ENCODE assay signal across 16 cellular contexts in genomic region chr2:205889073-205889472, GRCh38.
A peak's percentile ranks its signal among the peaks of the same experiment; 100 is the strongest.
DNase-seq lines count a peak whose midpoint lies in the region; ATAC-seq and TF ChIP-seq lines count a peak whose summit lies in the region.
"Had no signal": no experiment of that assay in that cellular context is flagged by ENCODE, and none has a peak within 500 bp of the region (broad histone marks: within the 10 kb centered on the region; RNA-seq: fewer than 3 reads in every experiment).

No MANE protein-coding gene starts in this region.

- H3K27ac ChIP-seq in PC-3 (ENCODE audit: low read length): no peak overlapping the region
- H3K27ac ChIP-seq in uterus: no peak overlapping the region

- peak; percentile 66 for ATAC-seq in PC-3
- ATAC-seq in HG03108 (IDR thresholded peaks at IDR 0.05; ENCODE audit: unreplicated experiment): no peak
- ATAC-seq: activated T-cell treated with anti-CD3 and anti-CD28 coated beads, Interleukin-2, amount 50 U/mL, for 72 hours; GM23338; K562 had no signal

- no peaks in the 10 kb centered on the region for H4K20me1 ChIP-seq in PC-3 (ENCODE audit: low read length)

- no peaks in the 10 kb centered on the region for H3K79me2 ChIP-seq in PC-3 (ENCODE audit: low read length)

- no peaks in the 10 kb centered on the region for H3K9me2 ChIP-seq in PC-3 (replicated peaks; ENCODE audit: low read length)

- peak; percentile 21 for DNase-seq in NCI-H2227 (lab: John Stamatoyannopoulos, UW; ENCODE audit: unreplicated experiment)
- DNase-seq in NCI-H2227 treated with DMSO at 0.1 percent for 48 hours (lab: John Stamatoyannopoulos, UW): no peak
- DNase-seq in PC-3: peak; percentile 83
- peak; percentile 99 for DNase-seq in epithelial cell of esophagus (ENCODE audit: low read depth)
- peak; percentile 26 for DNase-seq in pulmonary artery endothelial cell (ENCODE audit: low read depth, low spot score)
- no peak for DNase-seq in NCI-H1105 treated with DMSO at 0.1 percent for 48 hours (lab: John Stamatoyannopoulos, UW)
- DNase-seq in uterus: no peak
- DNase-seq: activated CD4-positive, alpha-beta memory T cell treated with anti-CD3 and anti-CD28 coated beads for 36 hours; activated T-cell treated with anti-CD3 and anti-CD28 coated beads, Interleukin-2, amount 50 U/mL, for 72 hours; COR-L47; NCI-H1436; NCI-H82; stimulated activated naive CD4-positive, alpha-beta T cell had no signal

- TF ChIP-seq CTCF in PC-3 (conservative IDR thresholded peaks at IDR 0.05; ENCODE audit: low read depth, low read length): no peak
- TF ChIP-seq CTCF in epithelial cell of esophagus (IDR thresholded peaks at IDR 0.05; ENCODE audit: insufficient read depth, low read depth, low read length, missing control alignments): no peak
- no peak for TF ChIP-seq CTCF in uterus (IDR thresholded peaks at IDR 0.05)

- H3K4me2 ChIP-seq in PC-3 (ENCODE audit: low read length): no peak overlapping the region
- H3K4me2 ChIP-seq: GM23338 had no signal

- intact Hi-C loops in PC-3 (cut with micrococcal nuclease) (loop anchor here (5.0 kb wide), 1 partner anchor 122 kb away; no protein-coding TSS in a partner anchor), uterus (cut with DNase I; ENCODE audit: low total_unique reads) (loop anchor here (10.0 kb wide), 1 partner anchor 124 kb away; no protein-coding TSS in a partner anchor)

- H3K4me1 ChIP-seq in PC-3 (ENCODE audit: insufficient read depth, low read length) (peaks cover 4% of the 10 kb centered on the region), uterus (no peaks in the 10 kb centered on the region)

- H3K9me3 ChIP-seq in PC-3 (ENCODE audit: low read length): no peaks in the 10 kb centered on the region
- H3K9me3 ChIP-seq in uterus: no peaks in the 10 kb centered on the region

- POLR2A ChIA-PET in PC-3 (lab: Charles Lee; ENCODE audit: unreplicated experiment): no interaction called here

- no peak overlapping the region for H3K4me3 ChIP-seq in PC-3 (ENCODE audit: low read length)
- no peak overlapping the region for H3K4me3 ChIP-seq in epithelial cell of esophagus (ENCODE audit: low read length)
- H3K4me3 ChIP-seq in uterus: no peak overlapping the region
- H3K4me3 ChIP-seq: GM23338, K562 had no signal

- H3K27me3 ChIP-seq in PC-3 (ENCODE audit: low read length) (peaks cover 4% of the 10 kb centered on the region; the same call in 1 of the 2 replicates), uterus (no peaks in the 10 kb centered on the region)

- CTCF ChIA-PET in PC-3 (lab: Charles Lee): no interaction called here

- H3K36me3 ChIP-seq in PC-3 (ENCODE audit: low read depth, low read length): no peaks in the 10 kb centered on the region
- no peaks in the 10 kb centered on the region for H3K36me3 ChIP-seq in uterus

- no peaks in the 10 kb centered on the region for H3F3A ChIP-seq in PC-3 (ENCODE audit: low read length, unreplicated experiment)

- H3K9ac ChIP-seq in PC-3 (ENCODE audit: low read length): no peak overlapping the region

- no peak for TF ChIP-seq POLR2A in uterus (IDR thresholded peaks at IDR 0.05)

- BruUV-seq in PC-3 (replicated peaks; lab: Mats Ljungman, UMichigan): no TSS peak

- no peak overlapping the region for H2AFZ ChIP-seq in PC-3 (ENCODE audit: low read length)
- H2AFZ ChIP-seq: GM23338 had no signal

Comparison
In these comparisons a context has a peak if more than half of its experiments do, and no peak if none do; other contexts are left out.
1. DNase-seq: peak in NCI-H2227 (single experiment), PC-3 (single experiment), epithelial cell of esophagus (single experiment) and pulmonary artery endothelial cell (single experiment); none in NCI-H2227 treated with DMSO at 0.1 percent for 48 hours (single experiment), NCI-H1105 treated with DMSO at 0.1 percent for 48 hours (single experiment) and uterus (0 of 2).